In the genomic region with DNA sequence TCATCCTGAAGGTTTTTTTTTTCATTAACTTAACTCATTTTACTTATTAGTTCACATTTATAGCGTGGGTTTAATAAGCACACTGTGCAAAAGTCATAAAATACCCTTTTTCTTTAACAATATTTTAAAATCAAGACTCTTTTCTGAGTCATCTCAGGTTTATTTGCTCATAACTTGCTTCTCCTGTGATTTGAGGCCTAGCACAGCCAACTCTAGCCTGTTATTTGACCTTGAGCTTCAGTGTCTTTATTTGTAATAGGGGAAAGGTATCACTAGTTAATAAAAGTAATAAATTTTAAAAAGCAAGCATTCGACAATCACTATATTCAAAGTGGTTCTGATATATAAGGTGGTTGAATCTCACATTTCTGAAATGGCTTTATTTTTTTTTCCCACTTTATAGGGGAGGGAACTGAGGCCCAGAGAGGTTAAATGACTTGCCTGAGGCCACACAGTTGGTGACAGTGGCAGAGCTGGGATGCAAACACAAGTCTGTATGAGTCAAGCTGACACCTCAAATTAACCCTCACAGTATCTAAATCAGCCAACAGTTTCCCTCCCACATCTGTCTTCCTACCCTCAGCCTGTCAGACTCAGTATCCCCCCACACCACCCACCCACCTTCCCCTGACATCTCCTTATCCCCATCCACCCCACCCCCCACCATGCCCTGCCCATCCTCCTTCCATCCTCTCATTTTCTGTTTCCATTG, we compare ENCODE assay signal across 16 cellular contexts.
A peak's percentile ranks its signal among the peaks of the same experiment; 100 is the strongest.
DNase-seq lines count a peak whose midpoint lies in the region; ATAC-seq and TF ChIP-seq lines count a peak whose summit lies in the region.
"Had no signal": no experiment of that assay in that cellular context is flagged by ENCODE, and none has a peak within 500 bp of the region (broad histone marks: within the 10 kb centered on the region; RNA-seq: fewer than 3 reads in every experiment).

No MANE protein-coding gene starts in this region.

- no peak for DNase-seq in activated CD4-positive, CD25-positive, alpha-beta regulatory T cell treated with anti-CD3 and anti-CD28 coated beads, Interleukin-2, amount 50 U/mL, for 72 hours
- peak; percentile 12 to 26 for DNase-seq in stimulated activated CD4-positive, alpha-beta T cell treated with anti-CD3 and anti-CD28 coated beads, Interleukin-15, amount 100 ng/mL, for 48 hours (ENCODE audit: low read depth in 2 of 2)
- no peak for DNase-seq in stimulated activated CD4-positive, alpha-beta T cell treated with anti-CD3 and anti-CD28 coated beads, Interleukin-4, amount 100 ng/mL, for 4 hours
- DNase-seq in iris pigment epithelial cell (ENCODE audit: low read depth) (peak; percentile 20), nephron progenitor cell (no peak), SKM-1 (lab: John Stamatoyannopoulos, UW; ENCODE audit: unreplicated experiment) (no peak)
- DNase-seq: 8988T, dermis blood vessel endothelial cell, GF-D8, NCI-H2029, NCI-H446 treated with DMSO at 0.1 percent for 48 hours, pancreas had no signal

- H3K4me1 Mint-ChIP-seq in nephron progenitor cell = peaks cover 65% of the 10 kb centered on the region

- H3K27ac Mint-ChIP-seq in nephron progenitor cell = no peak overlapping the region
- H3K27ac Mint-ChIP-seq: stimulated activated naive CD8-positive, alpha-beta T cell treated with anti-CD3 and anti-CD28 coated beads, Interleukin-15, Interleukin-2, amounts not matched to agents 100 ng/mL and 50 ng/mL, for 24 hours had no signal

- H3K4me3 Mint-ChIP-seq in nephron progenitor cell = no peak overlapping the region
- H3K4me3 Mint-ChIP-seq: stimulated activated naive CD8-positive, alpha-beta T cell treated with anti-CD3 and anti-CD28 coated beads, Interleukin-15, Interleukin-2, amounts not matched to agents 100 ng/mL and 50 ng/mL, for 24 hours; type B pancreatic cell had no signal

- peak; percentile 62 to 83 for ATAC-seq in activated CD4-positive, CD25-positive, alpha-beta regulatory T cell treated with anti-CD3 and anti-CD28 coated beads, Interleukin-2, amount 50 U/mL, for 24 hours
- no peak for ATAC-seq in HG03095 (IDR thresholded peaks at IDR 0.05; ENCODE audit: unreplicated experiment)
- ATAC-seq: pancreas had no signal

- H3K9me3 Mint-ChIP-seq in nephron progenitor cell = no peaks in the 10 kb centered on the region
- H3K9me3 Mint-ChIP-seq: stimulated activated naive CD8-positive, alpha-beta T cell treated with anti-CD3 and anti-CD28 coated beads, Interleukin-15, Interleukin-2, amounts not matched to agents 100 ng/mL and 50 ng/mL, for 24 hours; type B pancreatic cell had no signal

- peaks cover 4% of the 10 kb centered on the region for H3K27me3 Mint-ChIP-seq in nephron progenitor cell (ENCODE audit: low read depth, poor library complexity)
- H3K27me3 Mint-ChIP-seq: type B pancreatic cell had no signal

- H3K36me3 Mint-ChIP-seq in nephron progenitor cell (ENCODE audit: low read depth) = peaks cover 1% of the 10 kb centered on the region

- TF ChIP-seq CTCF in nephron progenitor cell (IDR thresholded peaks at IDR 0.05) = no peak

Comparison
In these comparisons a context has a peak if more than half of its experiments do, and no peak if none do; other contexts are left out.
1. DNase-seq: peak in stimulated activated CD4-positive, alpha-beta T cell treated with anti-CD3 and anti-CD28 coated beads, Interleukin-15, amount 100 ng/mL, for 48 hours (2 of 2) and iris pigment epithelial cell (single experiment); none in activated CD4-positive, CD25-positive, alpha-beta regulatory T cell treated with anti-CD3 and anti-CD28 coated beads, Interleukin-2, amount 50 U/mL, for 72 hours (single experiment), stimulated activated CD4-positive, alpha-beta T cell treated with anti-CD3 and anti-CD28 coated beads, Interleukin-4, amount 100 ng/mL, for 4 hours (0 of 2), nephron progenitor cell (single experiment) and SKM-1 (single experiment).